19 cellular contexts compared by ENCODE assay signal in the genomic region with DNA sequence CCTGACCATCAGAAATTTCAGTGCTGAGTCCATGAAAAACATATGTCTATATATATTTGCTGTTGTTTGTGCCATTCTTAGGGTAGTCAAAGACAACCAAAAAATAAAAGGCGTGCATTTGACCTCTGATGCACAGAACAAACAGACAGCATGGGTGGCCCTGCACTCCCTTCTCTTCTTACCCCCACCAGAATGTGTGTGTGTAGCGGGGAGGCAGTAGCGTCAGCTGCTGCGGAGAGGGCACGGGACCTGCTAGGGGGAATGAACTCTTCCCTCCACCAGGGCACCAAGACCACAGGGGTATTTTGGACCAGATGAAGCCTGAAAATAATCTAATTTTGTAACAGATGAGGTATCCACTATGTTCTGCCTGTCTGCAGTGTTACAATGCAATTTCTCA.
DNase-seq lines count a peak whose midpoint lies in the region; ATAC-seq and TF ChIP-seq lines count a peak whose summit lies in the region.
"Had no signal": no experiment of that assay in that cellular context is flagged by ENCODE, and none has a peak within 500 bp of the region (broad histone marks: within the 10 kb centered on the region; RNA-seq: fewer than 3 reads in every experiment).

No MANE protein-coding gene starts in this region.

- TF ChIP-seq CTCF in IMR-90 (conservative IDR thresholded peaks at IDR 0.05; ENCODE audit: low read depth, low read length), result no peak
- TF ChIP-seq CTCF in vagina (IDR thresholded peaks at IDR 0.05), result no peak
- TF ChIP-seq CTCF in tibial artery (IDR thresholded peaks at IDR 0.05), result no peak

- no peak overlapping the region for H4K8ac ChIP-seq in IMR-90 (ENCODE audit: low read depth in 2 of 2, low read length in 2 of 2)

- in situ Hi-C loops in IMR-90 (cut with MboI; ENCODE audit: low sequenced_read_pairs), result no loop called here

- H3K23ac ChIP-seq in IMR-90 (ENCODE audit: low read depth, low read length), result no peak overlapping the region

- H3K4ac ChIP-seq in IMR-90 (ENCODE audit: low read depth, low read length), result no peak overlapping the region

- no peak overlapping the region for H4K5ac ChIP-seq in IMR-90 (ENCODE audit: low read depth, low read length)

- H4K91ac ChIP-seq in IMR-90 (ENCODE audit: insufficient read depth, low read depth, low read length), result peak overlapping the region; percentile 27; the same call in 1 of the 2 replicates

- no peak overlapping the region for H3K56ac ChIP-seq in IMR-90 (ENCODE audit: extremely low read depth, insufficient read depth, low read length)

- no CpG with 5 or more reads among the region's 5 CpGs for WGBS in IMR-90 (ENCODE audit: extremely low coverage in 2 of 2, insufficient read length in 1 of 2), 2 experiments

- dilution Hi-C loops in IMR-90 (cut with HindIII; ENCODE audit: low sequenced_read_pairs, unreplicated experiment), result no loop called here

- H2BK5ac ChIP-seq in IMR-90 (ENCODE audit: low read depth, low read length, poor library complexity, severe bottlenecking), result no peak overlapping the region

- POLR2A ChIA-PET in IMR-90 (lab: Charles Lee; ENCODE audit: unreplicated experiment), result no interaction called here

- peaks cover 10% of the 10 kb centered on the region for H3K4me1 ChIP-seq in IMR-90 (ENCODE audit: control insufficient read depth, insufficient read depth, low read length)
- no peaks in the 10 kb centered on the region for H3K4me1 ChIP-seq in vagina
- no peaks in the 10 kb centered on the region for H3K4me1 ChIP-seq in tibial artery
- H3K4me1 ChIP-seq: Caco-2 had no signal

- no peak overlapping the region for H3K27ac ChIP-seq in IMR-90 (ENCODE audit: insufficient read depth, low read length)
- no peak overlapping the region for H3K27ac ChIP-seq in vagina
- no peak overlapping the region for H3K27ac ChIP-seq in tibial artery
- H3K27ac ChIP-seq: BLaER1, C4-2B had no signal

- no peak overlapping the region for H3K4me3 ChIP-seq in IMR-90 (ENCODE audit: insufficient read depth, low read depth, low read length)
- H3K4me3 ChIP-seq in vagina, result no peak overlapping the region
- H3K4me3 ChIP-seq in tibial artery, result no peak overlapping the region
- H3K4me3 ChIP-seq: BLaER1, GM12878, GM23338 had no signal

- H4K20me1 ChIP-seq in IMR-90 (ENCODE audit: insufficient read depth, low read length), result no peaks in the 10 kb centered on the region
- H4K20me1 ChIP-seq: BLaER1 had no signal

- no peak for TF ChIP-seq RAD21 in IMR-90 (IDR thresholded peaks at IDR 0.05; ENCODE audit: low read length)

- H3K27me3 ChIP-seq in IMR-90 (ENCODE audit: control insufficient read depth, insufficient read depth, low read length), result no peaks in the 10 kb centered on the region
- H3K27me3 ChIP-seq in vagina, result no peaks in the 10 kb centered on the region
- H3K27me3 ChIP-seq in tibial artery, result no peaks in the 10 kb centered on the region
- H3K27me3 ChIP-seq: BLaER1 had no signal

- no peak overlapping the region for H2BK15ac ChIP-seq in IMR-90 (ENCODE audit: low read depth, low read length)

- no TSS peak for BruUV-seq in IMR-90 (replicated peaks; lab: Mats Ljungman, UMichigan)

- H3K14ac ChIP-seq in IMR-90 (replicated peaks; ENCODE audit: low read depth, low read length), result no peak overlapping the region

- H2AFZ ChIP-seq in IMR-90 (replicated peaks; ENCODE audit: low read length, poor library complexity), result no peak overlapping the region
- H2AFZ ChIP-seq: GM23338 had no signal

- H3K9me3 ChIP-seq in IMR-90 (ENCODE audit: control insufficient read depth, insufficient read depth, low read length) (no peaks in the 10 kb centered on the region), vagina (no peaks in the 10 kb centered on the region), tibial artery (no peaks in the 10 kb centered on the region)
- H3K9me3 ChIP-seq: BLaER1, Caco-2 had no signal

- CTCF ChIA-PET in IMR-90 (lab: Yijun Ruan, JAX), result no interaction called here

- intact Hi-C loops in IMR-90 (cut with micrococcal nuclease) (no loop called here), vagina (cut with DNase I) (no loop called here), tibial artery (cut with DNase I; ENCODE audit: low total_unique reads) (no loop called here), posterior vena cava (cut with DNase I) (no loop called here)

- H3K9ac ChIP-seq in IMR-90 (ENCODE audit: low read depth, low read length), result no peak overlapping the region
- H3K9ac ChIP-seq: BLaER1 had no signal

- no peak for ATAC-seq in IMR-90 (ENCODE audit: low read depth)
- ATAC-seq: CD8-positive, alpha-beta T cell; GM12878; GM23338; HCT116 had no signal

- no peak overlapping the region for H3K18ac ChIP-seq in IMR-90 (ENCODE audit: low read depth, low read length)

- H2BK120ac ChIP-seq in IMR-90 (ENCODE audit: low read depth, low read length), result no peak overlapping the region

- peaks cover 11% of the 10 kb centered on the region for H3K9me1 ChIP-seq in IMR-90 (ENCODE audit: insufficient read depth, low read length)

- no peak overlapping the region for H3K4me2 ChIP-seq in IMR-90 (ENCODE audit: low read depth, low read length)
- H3K4me2 ChIP-seq: BLaER1, GM23338 had no signal

- H2AK5ac ChIP-seq in IMR-90 (ENCODE audit: low read depth, low read length), result no peak overlapping the region

- H2AK9ac ChIP-seq in IMR-90 (replicated peaks; ENCODE audit: low read depth, low read length, poor library complexity), result no peak overlapping the region

- H3K79me1 ChIP-seq in IMR-90 (ENCODE audit: low read depth in 1 of 2, low read length in 2 of 2), result no peaks in the 10 kb centered on the region

- no peak overlapping the region for H2BK20ac ChIP-seq in IMR-90 (ENCODE audit: low read depth, low read length)

- DNase-seq in IMR-90 (no peak), ecto neural progenitor cell (ENCODE audit: low spot score) (peak; percentile 33), vagina (ENCODE audit: extremely low spot score in 2 of 2) (peak; percentile 49 to 60), tibial artery (no peak), posterior vena cava (ENCODE audit: low spot score) (no peak), SW480 (ENCODE audit: low spot score) (no peak)
- DNase-seq: Caco-2; CD4-positive, CD25-positive, alpha-beta regulatory T cell; DMS 273 treated with DMSO at 0.1 percent for 48 hours; DMS79; EL; GDM1; H9 had no signal

- TF ChIP-seq POLR2A in IMR-90 (IDR thresholded peaks at IDR 0.05; ENCODE audit: low read depth, low read length), result no peak
- TF ChIP-seq POLR2A in vagina (IDR thresholded peaks at IDR 0.05), result no peak

- H3K36me3 ChIP-seq in IMR-90 (ENCODE audit: control insufficient read depth, insufficient read depth, low read length) (no peaks in the 10 kb centered on the region), vagina (no peaks in the 10 kb centered on the region), tibial artery (no peaks in the 10 kb centered on the region)
- H3K36me3 ChIP-seq: BLaER1 had no signal

TF ChIP-seq in IMR-90, 13 proteins besides CTCF, POLR2A, EP300 and RAD21:
- TF ChIP-seq FOS (IDR thresholded peaks at IDR 0.05; ENCODE audit: low read depth, low read length) (no peak), MAFK (IDR thresholded peaks at IDR 0.05; ENCODE audit: low read depth, low read length) (no peak)

Comparison
In these comparisons a context has a peak if more than half of its experiments do, and no peak if none do; other contexts are left out.
1. DNase-seq: peak in ecto neural progenitor cell (single experiment) and vagina (2 of 2); none in IMR-90 (single experiment), tibial artery (0 of 2), posterior vena cava (single experiment) and SW480 (single experiment).